ENCODE assay signal across 9 cellular contexts in genomic region chr12:89756638-89757321, GRCh38. TPM values are rescaled to one million over a fixed set of nuclear protein-coding genes. Genes with fewer than 3 reads are reported as not detected.
DNase-seq lines count a peak whose midpoint lies in the region; ATAC-seq, FAIRE-seq and TF ChIP-seq lines count a peak whose summit lies in the region.
"Had no signal": no experiment of that assay in that cellular context is flagged by ENCODE, and none has a peak within 500 bp of the region (broad histone marks: within the 10 kb centered on the region; RNA-seq: fewer than 3 reads in every experiment).

No MANE protein-coding gene starts in this region.

- TF ChIP-seq CTCF in IMR-90 (conservative IDR thresholded peaks at IDR 0.05; ENCODE audit: low read depth, low read length) = no peak
- TF ChIP-seq CTCF in activated CD8-positive, alpha-beta T cell treated with anti-CD3 and anti-CD28 coated beads for 36 hours (IDR thresholded peaks at IDR 0.05) = no peak
- no peak for TF ChIP-seq CTCF in keratinocyte (optimal IDR thresholded peaks at IDR 0.05 in 1 of 3, IDR thresholded peaks at IDR 0.05 in 1 of 3, conservative IDR thresholded peaks at IDR 0.05 in 1 of 3; ENCODE audit: extremely low read depth in 1 of 3, insufficient read depth in 2 of 3, low read length in 3 of 3)

- no peaks in the 10 kb centered on the region for H3K79me1 ChIP-seq in IMR-90 (ENCODE audit: low read depth in 1 of 2, low read length in 2 of 2)

- H2AK5ac ChIP-seq in IMR-90 (ENCODE audit: low read depth, low read length) = 0 out of 2 replicates have a peak overlapping the region, but pooled peaks have one; percentile 0

- dilution Hi-C loops in IMR-90 (cut with HindIII; ENCODE audit: low sequenced_read_pairs, unreplicated experiment) (no loop called here), keratinocyte (cut with MboI; ENCODE audit: extremely low pct_ligation_motif_present, low sequenced_read_pairs) (no loop called here)

- POLR2A ChIA-PET in IMR-90 (lab: Charles Lee; ENCODE audit: unreplicated experiment) = no interaction called here
- POLR2A ChIA-PET in activated CD8-positive, alpha-beta T cell treated with anti-CD3 and anti-CD28 coated beads for 36 hours (lab: Charles Lee) = interaction anchor here (0.7 to 1.6 kb wide), 2 partner anchors 48 to 106 kb away, joined by 3 to 5 read pairs; partner anchors contain the start of gene ATP2B1

- FAIRE-seq in keratinocyte (lab: Jason Lieb, UNC) = peak; percentile 81
- no peak for FAIRE-seq in urothelium cell line (lab: Jason Lieb, UNC)
- FAIRE-seq: colon had no signal

- no peaks in the 10 kb centered on the region for H3K36me3 ChIP-seq in IMR-90 (ENCODE audit: control insufficient read depth, insufficient read depth, low read length)
- H3K36me3 ChIP-seq in keratinocyte (ENCODE audit: control insufficient read depth in 2 of 2, extremely low read depth in 1 of 2, insufficient read depth in 2 of 2, low read length in 2 of 2) = no peaks in the 10 kb centered on the region

- peak overlapping the region; percentile 71 for H2BK120ac ChIP-seq in IMR-90 (ENCODE audit: low read depth, low read length)

- no TSS peak for BruUV-seq in IMR-90 (replicated peaks; lab: Mats Ljungman, UMichigan)

- peak overlapping the region; percentile 24 for H3K14ac ChIP-seq in IMR-90 (replicated peaks; ENCODE audit: low read depth, low read length)

- TF ChIP-seq POLR2A in IMR-90 (IDR thresholded peaks at IDR 0.05; ENCODE audit: low read depth, low read length) = no peak

- intact Hi-C loops in IMR-90 (cut with micrococcal nuclease) = loop anchor here (2.0 kb wide), 1 partner anchor 46 kb away; no protein-coding TSS in a partner anchor
- intact Hi-C loops in activated CD8-positive, alpha-beta T cell treated with anti-CD3 and anti-CD28 coated beads for 36 hours (cut with micrococcal nuclease) = no loop called here

- ATAC-seq in activated CD4-positive, CD25-positive, alpha-beta regulatory T cell treated with anti-CD3 and anti-CD28 coated beads, Interleukin-2, amount 50 U/mL, for 24 hours = peak; percentile 92 to 94
- ATAC-seq in GM21717 (IDR thresholded peaks at IDR 0.05; ENCODE audit: unreplicated experiment) (peak; percentile 92), IMR-90 (ENCODE audit: low read depth) (peak; percentile 97)
- peak; percentile 95 for ATAC-seq in activated CD8-positive, alpha-beta T cell treated with anti-CD3 and anti-CD28 coated beads for 36 hours

- H2AFZ ChIP-seq in IMR-90 (replicated peaks; ENCODE audit: low read length, poor library complexity) (no peak overlapping the region), keratinocyte (ENCODE audit: control insufficient read depth, low read length) (peak overlapping the region; percentile 50)

- H3K27me3 ChIP-seq in IMR-90 (ENCODE audit: control insufficient read depth, insufficient read depth, low read length) (no peaks in the 10 kb centered on the region), keratinocyte (ENCODE audit: control insufficient read depth, extremely low read depth, insufficient read depth, low read length) (no peaks in the 10 kb centered on the region)

- WGBS in IMR-90 (ENCODE audit: extremely low coverage in 2 of 2, insufficient read length in 1 of 2), 2 experiments = no CpG with 5 or more reads among the region's 4 CpGs

- 0 out of 2 replicates have a peak, but pooled peaks have one; percentile 5 for TF ChIP-seq RAD21 in IMR-90 (IDR thresholded peaks at IDR 0.05; ENCODE audit: low read length)

- CTCF ChIA-PET in IMR-90 (lab: Yijun Ruan, JAX) = no interaction called here
- CTCF ChIA-PET in activated CD8-positive, alpha-beta T cell treated with anti-CD3 and anti-CD28 coated beads for 36 hours (lab: Charles Lee) = interaction anchor here (1.0 kb wide), 1 partner anchor 43 kb away, joined by 3 read pairs; no protein-coding TSS in a partner anchor

- H3K27ac Mint-ChIP-seq in activated CD8-positive, alpha-beta T cell treated with anti-CD3 and anti-CD28 coated beads for 36 hours = peak overlapping the region; percentile 86

- H4K8ac ChIP-seq in IMR-90 (ENCODE audit: low read depth in 2 of 2, low read length in 2 of 2) = peak overlapping the region; percentile 3 to 79; a peak in 2 of 4 replicates

- H3K4ac ChIP-seq in IMR-90 (ENCODE audit: low read depth, low read length) = peak overlapping the region; percentile 32; the same call in 1 of the 2 replicates

- peaks cover 7% of the 10 kb centered on the region for H3K9me3 Mint-ChIP-seq in activated CD8-positive, alpha-beta T cell treated with anti-CD3 and anti-CD28 coated beads for 36 hours

- no peaks in the 10 kb centered on the region for H4K20me1 ChIP-seq in IMR-90 (ENCODE audit: insufficient read depth, low read length)
- no peaks in the 10 kb centered on the region for H4K20me1 ChIP-seq in keratinocyte (ENCODE audit: control insufficient read depth, extremely low read depth, insufficient read depth, low read length)

- H3K9ac ChIP-seq in IMR-90 (ENCODE audit: low read depth, low read length) (no peak overlapping the region), keratinocyte (ENCODE audit: control insufficient read depth, extremely low read depth, insufficient read depth, low read length) (peak overlapping the region; percentile 71)

- H3K4me1 ChIP-seq in IMR-90 (ENCODE audit: control insufficient read depth, insufficient read depth, low read length) = peaks cover 8% of the 10 kb centered on the region
- peaks cover 16% of the 10 kb centered on the region for H3K4me1 ChIP-seq in keratinocyte (ENCODE audit: control insufficient read depth, extremely low read depth, insufficient read depth, low read length)

- in situ Hi-C loops in IMR-90 (cut with MboI; ENCODE audit: low sequenced_read_pairs) = no loop called here

- H3K36me3 Mint-ChIP-seq in activated CD8-positive, alpha-beta T cell treated with anti-CD3 and anti-CD28 coated beads for 36 hours (ENCODE audit: low read depth) = no peaks in the 10 kb centered on the region

- H3K18ac ChIP-seq in IMR-90 (ENCODE audit: low read depth, low read length) = peak overlapping the region; percentile 94

- no peak overlapping the region for H2AK9ac ChIP-seq in IMR-90 (replicated peaks; ENCODE audit: low read depth, low read length, poor library complexity)

- H3K9me3 ChIP-seq in IMR-90 (ENCODE audit: control insufficient read depth, insufficient read depth, low read length) (no peaks in the 10 kb centered on the region), keratinocyte (ENCODE audit: control insufficient read depth, low read depth, low read length) (no peaks in the 10 kb centered on the region)

- peak overlapping the region; percentile 89 for H2BK20ac ChIP-seq in IMR-90 (ENCODE audit: low read depth, low read length)

- H3K9me1 ChIP-seq in IMR-90 (ENCODE audit: insufficient read depth, low read length) = peaks cover 3% of the 10 kb centered on the region; the same call in 1 of the 2 replicates
- H3K9me1 ChIP-seq in keratinocyte (ENCODE audit: control insufficient read depth, extremely low read depth, insufficient read depth, low read length) = no peaks in the 10 kb centered on the region

- no peaks in the 10 kb centered on the region for H3K79me2 ChIP-seq in keratinocyte (ENCODE audit: control insufficient read depth, insufficient read depth, low read length)

- H3K23ac ChIP-seq in IMR-90 (ENCODE audit: low read depth, low read length) = peak overlapping the region; percentile 30; the same call in 1 of the 2 replicates

- H4K5ac ChIP-seq in IMR-90 (ENCODE audit: low read depth, low read length) = peak overlapping the region; percentile 95

- DNase-seq in activated CD4-positive, CD25-positive, alpha-beta regulatory T cell (lab: John Stamatoyannopoulos, UW) = no peak
- DNase-seq in IMR-90 (peak; percentile 99), keratinocyte (ENCODE audit: low read depth, low spot score) (peak; percentile 97), urothelium cell line (ENCODE audit: low spot score) (peak; percentile 56), hypothalamus (lab: John Stamatoyannopoulos, UW) (no peak)
- peak; percentile 52 for DNase-seq in activated CD8-positive, alpha-beta T cell treated with anti-CD3 and anti-CD28 coated beads for 36 hours

- H3K56ac ChIP-seq in IMR-90 (ENCODE audit: extremely low read depth, insufficient read depth, low read length) = peak overlapping the region; percentile 33; the same call in 1 of the 2 replicates

- H3K4me2 ChIP-seq in IMR-90 (ENCODE audit: low read depth, low read length) (peak overlapping the region; percentile 87), keratinocyte (ENCODE audit: control insufficient read depth, extremely low read depth, insufficient read depth, low read depth, low read length) (peak overlapping the region; percentile 65)

- peak overlapping the region; percentile 92; the same call in 2 of the 3 replicates for H2BK15ac ChIP-seq in IMR-90 (ENCODE audit: low read depth, low read length)

- peak overlapping the region; percentile 88 for H2BK5ac ChIP-seq in IMR-90 (ENCODE audit: low read depth, low read length, poor library complexity, severe bottlenecking)

- no peak overlapping the region for H4K91ac ChIP-seq in IMR-90 (ENCODE audit: insufficient read depth, low read depth, low read length)

- H3K4me1 Mint-ChIP-seq in activated CD8-positive, alpha-beta T cell treated with anti-CD3 and anti-CD28 coated beads for 36 hours (ENCODE audit: low read depth) = peaks cover 27% of the 10 kb centered on the region

- H3K27me3 Mint-ChIP-seq in activated CD8-positive, alpha-beta T cell treated with anti-CD3 and anti-CD28 coated beads for 36 hours = no peaks in the 10 kb centered on the region

- H3K4me3 Mint-ChIP-seq in activated CD8-positive, alpha-beta T cell treated with anti-CD3 and anti-CD28 coated beads for 36 hours = peak overlapping the region; percentile 2

- H3K27ac ChIP-seq in IMR-90 (ENCODE audit: insufficient read depth, low read length) (peak overlapping the region; percentile 76; the same call in 1 of the 2 replicates), keratinocyte (ENCODE audit: control insufficient read depth, insufficient read depth, low read length) (peak overlapping the region; percentile 98)

- H3K4me3 ChIP-seq in IMR-90 (ENCODE audit: insufficient read depth, low read depth, low read length) = no peak overlapping the region
- H3K4me3 ChIP-seq in keratinocyte (ENCODE audit: control insufficient read depth in 2 of 3, extremely low read depth in 1 of 3, insufficient read depth in 2 of 3, low read depth in 1 of 3, low read length in 3 of 3) = no peak overlapping the region

RNA-seq across cellular contexts. Expression of gene ATP2B1, which starts 48.1 kb away (rescaled TPM):
- 32.6 and 42.5 TPM in 2 replicates for total RNA-seq in IMR-90 (2012; rRNA removed)
- polyA plus RNA-seq in IMR-90 (2012; rRNA removed) = 9.6 and 9.9 TPM in 2 replicates
- polyA plus RNA-seq in IMR-90 (2012; cell fraction: cytosol; rRNA removed) = 1.2 and 4.2 TPM in 2 replicates
- 0.72 and 18.7 TPM in 2 replicates for polyA plus RNA-seq in IMR-90 (2012; cell fraction: nucleus; rRNA removed; ENCODE audit: low replicate concordance)
- total RNA-seq in activated CD8-positive, alpha-beta T cell treated with anti-CD3 and anti-CD28 coated beads for 36 hours = 10 to 100 TPM; 20.8 to 26.2 TPM
- 16.4 to 24.6 TPM (median 16.8 TPM) in 3 replicates for polyA plus RNA-seq in keratinocyte
- 25.9 TPM for polyA plus RNA-seq in keratinocyte (2011; ENCODE audit: low read depth)
- 7.0 and 12.9 TPM in 2 replicates for polyA plus RNA-seq in keratinocyte (2011; cell fraction: cytosol; rRNA removed)
- polyA plus RNA-seq in keratinocyte (2011; cell fraction: nucleus; rRNA removed) = 42.6 and 56.0 TPM in 2 replicates
- 19.3 and 21.5 TPM in 2 replicates for polyA plus RNA-seq in keratinocyte (2012; ENCODE audit: low replicate concordance)
- polyA minus RNA-seq in keratinocyte = 7.5 to 50.0 TPM (median 24.9 TPM) in 3 replicates
- 10.0 TPM for polyA minus RNA-seq in keratinocyte (2011; cell fraction: cytosol; rRNA and poly(A)+ RNA removed)
- 51.7 and 95.3 TPM in 2 replicates for polyA minus RNA-seq in keratinocyte (2011; cell fraction: nucleus; rRNA and poly(A)+ RNA removed)

Comparison
In these comparisons a context has a peak if more than half of its experiments do, and no peak if none do; other contexts are left out.
1. DNase-seq: peak in IMR-90 (single experiment), activated CD8-positive, alpha-beta T cell treated with anti-CD3 and anti-CD28 coated beads for 36 hours (single experiment), keratinocyte (single experiment) and urothelium cell line (single experiment); none in activated CD4-positive, CD25-positive, alpha-beta regulatory T cell (0 of 4) and hypothalamus (0 of 51).
2. Peak in every context shown above with its lines, with median percentiles within 50 percentile points of each other: ATAC-seq.